9 cellular contexts compared by ENCODE assay signal in genomic region chr19:51327066-51327985, GRCh38. TPM values are rescaled to one million over a fixed set of nuclear protein-coding genes. Genes with fewer than 3 reads are reported as not detected.
DNase-seq lines count a peak whose midpoint lies in the region; ATAC-seq and TF ChIP-seq lines count a peak whose summit lies in the region.
"Had no signal": no experiment of that assay in that cellular context is flagged by ENCODE, and none has a peak within 500 bp of the region (broad histone marks: within the 10 kb centered on the region; RNA-seq: fewer than 3 reads in every experiment).

No MANE protein-coding gene starts in this region.

- H3K36me3 ChIP-seq in A673 (ENCODE audit: insufficient read depth, low read length, poor library complexity, severe bottlenecking) = no peaks in the 10 kb centered on the region
- no peaks in the 10 kb centered on the region for H3K36me3 ChIP-seq in skeletal muscle satellite cell (ENCODE audit: insufficient read depth, low read length)

- H3K9me3 ChIP-seq in A673 (ENCODE audit: low read depth, low read length, poor library complexity, severe bottlenecking) (no peaks in the 10 kb centered on the region), skeletal muscle satellite cell (replicated peaks; ENCODE audit: low read length) (no peaks in the 10 kb centered on the region)

- H3K27ac ChIP-seq in A673 (ENCODE audit: low read depth, low read length, poor library complexity, severe bottlenecking) (no peak overlapping the region), foreskin keratinocyte (no peak overlapping the region)

- TF ChIP-seq CTCF in A673 (conservative IDR thresholded peaks at IDR 0.05; ENCODE audit: low read depth, low read length) (peak; percentile 51), foreskin keratinocyte (conservative IDR thresholded peaks at IDR 0.05) (peak; percentile 41)

- POLR2A ChIA-PET in A673 (lab: Charles Lee; ENCODE audit: low non-redundant PET) = no interaction called here

- in situ Hi-C loops in KBM-7 (cut with MboI; ENCODE audit: low pct_unique_long_range_greater_than_20kb, low sequenced_read_pairs) = no loop called here

- H3K4me2 ChIP-seq in skeletal muscle satellite cell (ENCODE audit: low read length) = peak overlapping the region; percentile 60

- intact Hi-C loops in A673 (cut with micrococcal nuclease; ENCODE audit: unreplicated experiment) = no loop called here

- ATAC-seq in foreskin keratinocyte (peak; percentile 70), HG03139 (IDR thresholded peaks at IDR 0.05; ENCODE audit: unreplicated experiment) (no peak), HG03280 (IDR thresholded peaks at IDR 0.05; ENCODE audit: unreplicated experiment) (no peak)

- DNase-seq in A673 (ENCODE audit: low spot score) (peak; percentile 70), KBM-7 (peak; percentile 42), foreskin keratinocyte (peak in 1 of 2 donors; percentile 9), NCI-H748 treated with DMSO at 0.1 percent for 48 hours (lab: John Stamatoyannopoulos, UW) (no peak)
- peak; percentile 33 for DNase-seq in activated CD8-positive, alpha-beta memory T cell treated with anti-CD3 and anti-CD28 coated beads, Interleukin-2, amount 50 U/mL, for 4 hours

- peaks cover 8% of the 10 kb centered on the region for H3K27me3 ChIP-seq in A673 (replicated peaks; ENCODE audit: insufficient read depth, low read depth, low read length, poor library complexity)
- H3K27me3 ChIP-seq in foreskin keratinocyte = peaks cover 20% of the 10 kb centered on the region
- H3K27me3 ChIP-seq in skeletal muscle satellite cell (ENCODE audit: control insufficient read depth, insufficient read depth, low read length) = peaks cover 12% of the 10 kb centered on the region

- H3K4me3 ChIP-seq in A673 (ENCODE audit: low read depth, low read length, poor library complexity, severe bottlenecking) (peak overlapping the region; percentile 17), skeletal muscle satellite cell (ENCODE audit: low read length) (peak overlapping the region; percentile 28)

- H3K9ac ChIP-seq in skeletal muscle satellite cell (ENCODE audit: low read depth, low read length) = no peak overlapping the region

- no TSS peak for BruUV-seq in A673 (replicated peaks; lab: Mats Ljungman, UMichigan)

- no peaks in the 10 kb centered on the region for H3K4me1 ChIP-seq in A673 (ENCODE audit: insufficient read depth, low read length, poor library complexity, severe bottlenecking)
- H3K4me1 ChIP-seq in foreskin keratinocyte = no peaks in the 10 kb centered on the region
- H3K4me1 ChIP-seq in skeletal muscle satellite cell (ENCODE audit: control insufficient read depth, insufficient read depth, low read length) = no peaks in the 10 kb centered on the region

- CTCF ChIA-PET in A673 (lab: Charles Lee) = interaction anchor here (1.4 kb wide), 1 partner anchor 12 kb away, joined by 3 read pairs; no protein-coding TSS in a partner anchor

RNA-seq across cellular contexts. Expression of gene VSIG10L, which starts 14.6 kb away (rescaled TPM):
- total RNA-seq in A673 (2021) = 0.69 and 0.94 TPM in 2 replicates
- total RNA-seq in foreskin keratinocyte = 0.82 and 0.99 TPM in 2 replicates
- polyA plus RNA-seq in foreskin keratinocyte = 1.2 TPM in 2 replicates
- total RNA-seq in skeletal muscle satellite cell (2012; rRNA removed) = 0.51 and 0.66 TPM in 2 replicates

RNA-seq across cellular contexts. Expression of gene IGLON5, which starts 15.9 kb away (rescaled TPM):
- total RNA-seq in A673 (2021) (0.39 and 0.94 TPM in 2 replicates), foreskin keratinocyte (not detected in 2 replicates)
- polyA plus RNA-seq in foreskin keratinocyte = not detected in 2 replicates
- under 0.01 TPM in 1 of 2 replicates, not detected in the other for total RNA-seq in skeletal muscle satellite cell (2012; rRNA removed)

RNA-seq across cellular contexts. Expression of gene ETFB, which starts 38.9 kb away (rescaled TPM):
- total RNA-seq in A673 (2021) (52.6 and 60.6 TPM in 2 replicates), foreskin keratinocyte (74.1 and 82.2 TPM in 2 replicates)
- 119 and 120 TPM in 2 replicates for polyA plus RNA-seq in foreskin keratinocyte
- 191 and 230 TPM in 2 replicates for total RNA-seq in skeletal muscle satellite cell (2012; rRNA removed)

RNA-seq across cellular contexts. Expression of gene CLDND2, which starts 41.5 kb away (rescaled TPM):
- not detected in 2 replicates for total RNA-seq in A673 (2021)
- total RNA-seq in foreskin keratinocyte = 0.42 TPM in 1 of 2 replicates, not detected in the other
- 0.58 and 0.97 TPM in 2 replicates for polyA plus RNA-seq in foreskin keratinocyte
- total RNA-seq in skeletal muscle satellite cell (2012; rRNA removed) = not detected in 2 replicates
- total RNA-seq: temporal lobe had no signal

RNA-seq across cellular contexts. Expression of gene NKG7, which starts 45.1 kb away (rescaled TPM):
- total RNA-seq in A673 (2021) (not detected in 2 replicates), foreskin keratinocyte (not detected in 2 replicates)
- not detected in 2 replicates for polyA plus RNA-seq in foreskin keratinocyte
- total RNA-seq in skeletal muscle satellite cell (2012; rRNA removed) = not detected in 2 replicates
- total RNA-seq: temporal lobe had no signal
